1 cellular context compared by ENCODE assay signal in genomic region chr19:51688665-51689571, GRCh38.
A peak's percentile ranks its signal among the peaks of the same experiment; 100 is the strongest.
TF ChIP-seq lines count a peak whose summit lies in the region.

No MANE protein-coding gene starts in this region.

TF ChIP-seq in HepG2, 621 proteins besides CTCF, POLR2A, EP300 and RAD21 (continued from another document and continues in another):
- TF ChIP-seq ZMAT3 (CRISPR knock-in tag; conservative IDR thresholded peaks at IDR 0.05) (no peak), ZFX (CRISPR knock-in tag; IDR thresholded peaks at IDR 0.05; ENCODE audit: low read depth) (0 out of 2 replicates have a peak, but pooled peaks have one; percentile 22), PHF5A (CRISPR knock-in tag; IDR thresholded peaks at IDR 0.05; ENCODE audit: low read depth, unreplicated experiment) (no peak), FOXO1 (CRISPR knock-in tag; IDR thresholded peaks at IDR 0.05) (no peak), CBX5 (CRISPR knock-in tag; IDR thresholded peaks at IDR 0.05; ENCODE audit: borderline replicate concordance) (no peak), HMG20B (CRISPR knock-in tag; conservative IDR thresholded peaks at IDR 0.05) (no peak), AHR (CRISPR knock-in tag; IDR thresholded peaks at IDR 0.05) (no peak), ZNF616 (CRISPR knock-in tag; IDR thresholded peaks at IDR 0.05; ENCODE audit: low read depth) (no peak), U2AF2 (IDR thresholded peaks at IDR 0.05; ENCODE audit: low read depth, low read length) (no peak), TP53 (CRISPR knock-in tag; conservative IDR thresholded peaks at IDR 0.05) (no peak), HNF1A (IDR thresholded peaks at IDR 0.05; ENCODE audit: low read depth) (no peak), HNF1A (CRISPR knock-in tag; IDR thresholded peaks at IDR 0.05; ENCODE audit: borderline replicate concordance) (no peak), ZSCAN22 (CRISPR knock-in tag; IDR thresholded peaks at IDR 0.05) (peak; percentile 70; the same call in 1 of the 2 replicates), GABPB1 (CRISPR knock-in tag; IDR thresholded peaks at IDR 0.05) (peak; percentile 18; the same call in 1 of the 2 replicates), KDM3A (CRISPR knock-in tag; IDR thresholded peaks at IDR 0.05; ENCODE audit: low read depth) (no peak), FIP1L1 (IDR thresholded peaks at IDR 0.05; ENCODE audit: borderline replicate concordance, insufficient read depth, low read depth, low read length) (no peak), ZNF121 (CRISPR knock-in tag; IDR thresholded peaks at IDR 0.05) (peak; percentile 73), NKX3-1 (CRISPR knock-in tag; IDR thresholded peaks at IDR 0.05) (no peak), KLF15 (CRISPR knock-in tag; IDR thresholded peaks at IDR 0.05; ENCODE audit: borderline replicate concordance) (no peak), SRSF4 (IDR thresholded peaks at IDR 0.05; ENCODE audit: low read depth, low read length, poor library complexity, severe bottlenecking) (no peak), AGO2 (optimal IDR thresholded peaks at IDR 0.05; ENCODE audit: low read depth, low read length) (no peak), ZFY (CRISPR knock-in tag; IDR thresholded peaks at IDR 0.05) (peak; percentile 42; the same call in 1 of the 2 replicates), ZNF12 (CRISPR knock-in tag; IDR thresholded peaks at IDR 0.05) (no peak), ZBTB38 (CRISPR knock-in tag; IDR thresholded peaks at IDR 0.05) (no peak), ZBED4 (CRISPR knock-in tag; IDR thresholded peaks at IDR 0.05; ENCODE audit: borderline replicate concordance) (no peak), ZNF441 (CRISPR knock-in tag; IDR thresholded peaks at IDR 0.05; ENCODE audit: borderline replicate concordance) (no peak), ETV6 (CRISPR knock-in tag; conservative IDR thresholded peaks at IDR 0.05) (no peak), ZNF546 (CRISPR knock-in tag; conservative IDR thresholded peaks at IDR 0.05) (no peak), ZNF180 (CRISPR knock-in tag; IDR thresholded peaks at IDR 0.05; ENCODE audit: borderline replicate concordance, low read depth) (no peak), ZNF816 (CRISPR knock-in tag; IDR thresholded peaks at IDR 0.05; ENCODE audit: borderline replicate concordance) (no peak), ZNF556 (CRISPR knock-in tag; IDR thresholded peaks at IDR 0.05; ENCODE audit: borderline replicate concordance) (no peak), ZNF414 (CRISPR knock-in tag; IDR thresholded peaks at IDR 0.05) (no peak)
- TF ChIP-seq, protein P1, sequence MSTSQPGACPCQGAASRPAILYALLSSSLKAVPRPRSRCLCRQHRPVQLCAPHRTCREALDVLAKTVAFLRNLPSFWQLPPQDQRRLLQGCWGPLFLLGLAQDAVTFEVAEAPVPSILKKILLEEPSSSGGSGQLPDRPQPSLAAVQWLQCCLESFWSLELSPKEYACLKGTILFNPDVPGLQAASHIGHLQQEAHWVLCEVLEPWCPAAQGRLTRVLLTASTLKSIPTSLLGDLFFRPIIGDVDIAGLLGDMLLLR (CRISPR knock-in tag; IDR thresholded peaks at IDR 0.05) = no peak
- TF ChIP-seq, protein P2, sequence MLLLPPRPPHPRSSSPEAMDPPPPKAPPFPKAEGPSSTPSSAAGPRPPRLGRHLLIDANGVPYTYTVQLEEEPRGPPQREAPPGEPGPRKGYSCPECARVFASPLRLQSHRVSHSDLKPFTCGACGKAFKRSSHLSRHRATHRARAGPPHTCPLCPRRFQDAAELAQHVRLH (CRISPR knock-in tag; IDR thresholded peaks at IDR 0.05; ENCODE audit: borderline replicate concordance, low read depth) = no peak
- TF ChIP-seq, protein P3, sequence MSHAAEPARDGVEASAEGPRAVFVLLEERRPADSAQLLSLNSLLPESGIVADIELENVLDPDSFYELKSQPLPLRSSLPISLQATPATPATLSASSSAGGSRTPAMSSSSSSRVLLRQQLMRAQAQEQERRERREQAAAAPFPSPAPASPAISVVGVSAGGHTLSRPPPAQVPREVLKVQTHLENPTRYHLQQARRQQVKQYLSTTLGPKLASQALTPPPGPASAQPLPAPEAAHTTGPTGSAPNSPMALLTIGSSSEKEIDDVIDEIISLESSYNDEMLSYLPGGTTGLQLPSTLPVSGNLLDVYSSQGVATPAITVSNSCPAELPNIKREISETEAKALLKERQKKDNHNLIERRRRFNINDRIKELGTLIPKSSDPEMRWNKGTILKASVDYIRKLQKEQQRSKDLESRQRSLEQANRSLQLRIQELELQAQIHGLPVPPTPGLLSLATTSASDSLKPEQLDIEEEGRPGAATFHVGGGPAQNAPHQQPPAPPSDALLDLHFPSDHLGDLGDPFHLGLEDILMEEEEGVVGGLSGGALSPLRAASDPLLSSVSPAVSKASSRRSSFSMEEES (CRISPR knock-in tag; IDR thresholded peaks at IDR 0.05) = no peak
- TF ChIP-seq, protein P4, sequence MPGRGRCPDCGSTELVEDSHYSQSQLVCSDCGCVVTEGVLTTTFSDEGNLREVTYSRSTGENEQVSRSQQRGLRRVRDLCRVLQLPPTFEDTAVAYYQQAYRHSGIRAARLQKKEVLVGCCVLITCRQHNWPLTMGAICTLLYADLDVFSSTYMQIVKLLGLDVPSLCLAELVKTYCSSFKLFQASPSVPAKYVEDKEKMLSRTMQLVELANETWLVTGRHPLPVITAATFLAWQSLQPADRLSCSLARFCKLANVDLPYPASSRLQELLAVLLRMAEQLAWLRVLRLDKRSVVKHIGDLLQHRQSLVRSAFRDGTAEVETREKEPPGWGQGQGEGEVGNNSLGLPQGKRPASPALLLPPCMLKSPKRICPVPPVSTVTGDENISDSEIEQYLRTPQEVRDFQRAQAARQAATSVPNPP (CRISPR knock-in tag; IDR thresholded peaks at IDR 0.05) = no peak
- TF ChIP-seq, protein P5, sequence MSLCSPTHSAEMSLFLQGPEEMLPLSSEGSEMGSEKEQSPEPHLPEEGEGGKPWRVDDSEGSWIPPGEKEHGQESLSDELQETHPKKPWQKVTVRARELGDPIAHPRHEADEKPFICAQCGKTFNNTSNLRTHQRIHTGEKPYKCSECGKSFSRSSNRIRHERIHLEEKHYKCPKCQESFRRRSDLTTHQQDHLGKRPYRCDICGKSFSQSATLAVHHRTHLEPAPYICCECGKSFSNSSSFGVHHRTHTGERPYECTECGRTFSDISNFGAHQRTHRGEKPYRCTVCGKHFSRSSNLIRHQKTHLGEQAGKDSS (CRISPR knock-in tag; IDR thresholded peaks at IDR 0.05; ENCODE audit: borderline replicate concordance, low read depth) = no peak
- TF ChIP-seq, protein P6, sequence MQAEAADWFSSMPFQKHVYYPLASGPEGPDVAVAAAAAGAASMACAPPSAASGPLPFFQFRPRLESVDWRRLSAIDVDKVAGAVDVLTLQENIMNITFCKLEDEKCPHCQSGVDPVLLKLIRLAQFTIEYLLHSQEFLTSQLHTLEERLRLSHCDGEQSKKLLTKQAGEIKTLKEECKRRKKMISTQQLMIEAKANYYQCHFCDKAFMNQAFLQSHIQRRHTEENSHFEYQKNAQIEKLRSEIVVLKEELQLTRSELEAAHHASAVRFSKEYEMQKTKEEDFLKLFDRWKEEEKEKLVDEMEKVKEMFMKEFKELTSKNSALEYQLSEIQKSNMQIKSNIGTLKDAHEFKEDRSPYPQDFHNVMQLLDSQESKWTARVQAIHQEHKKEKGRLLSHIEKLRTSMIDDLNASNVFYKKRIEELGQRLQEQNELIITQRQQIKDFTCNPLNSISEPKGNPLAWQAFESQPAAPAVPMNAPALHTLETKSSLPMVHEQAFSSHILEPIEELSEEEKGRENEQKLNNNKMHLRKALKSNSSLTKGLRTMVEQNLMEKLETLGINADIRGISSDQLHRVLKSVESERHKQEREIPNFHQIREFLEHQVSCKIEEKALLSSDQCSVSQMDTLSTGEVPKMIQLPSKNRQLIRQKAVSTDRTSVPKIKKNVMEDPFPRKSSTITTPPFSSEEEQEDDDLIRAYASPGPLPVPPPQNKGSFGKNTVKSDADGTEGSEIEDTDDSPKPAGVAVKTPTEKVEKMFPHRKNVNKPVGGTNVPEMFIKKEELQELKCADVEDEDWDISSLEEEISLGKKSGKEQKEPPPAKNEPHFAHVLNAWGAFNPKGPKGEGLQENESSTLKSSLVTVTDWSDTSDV (CRISPR knock-in tag; IDR thresholded peaks at IDR 0.05) = no peak
- TF ChIP-seq, protein P7, sequence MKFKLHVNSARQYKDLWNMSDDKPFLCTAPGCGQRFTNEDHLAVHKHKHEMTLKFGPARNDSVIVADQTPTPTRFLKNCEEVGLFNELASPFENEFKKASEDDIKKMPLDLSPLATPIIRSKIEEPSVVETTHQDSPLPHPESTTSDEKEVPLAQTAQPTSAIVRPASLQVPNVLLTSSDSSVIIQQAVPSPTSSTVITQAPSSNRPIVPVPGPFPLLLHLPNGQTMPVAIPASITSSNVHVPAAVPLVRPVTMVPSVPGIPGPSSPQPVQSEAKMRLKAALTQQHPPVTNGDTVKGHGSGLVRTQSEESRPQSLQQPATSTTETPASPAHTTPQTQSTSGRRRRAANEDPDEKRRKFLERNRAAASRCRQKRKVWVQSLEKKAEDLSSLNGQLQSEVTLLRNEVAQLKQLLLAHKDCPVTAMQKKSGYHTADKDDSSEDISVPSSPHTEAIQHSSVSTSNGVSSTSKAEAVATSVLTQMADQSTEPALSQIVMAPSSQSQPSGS (CRISPR knock-in tag; IDR thresholded peaks at IDR 0.05) = no peak
- TF ChIP-seq, protein P8, sequence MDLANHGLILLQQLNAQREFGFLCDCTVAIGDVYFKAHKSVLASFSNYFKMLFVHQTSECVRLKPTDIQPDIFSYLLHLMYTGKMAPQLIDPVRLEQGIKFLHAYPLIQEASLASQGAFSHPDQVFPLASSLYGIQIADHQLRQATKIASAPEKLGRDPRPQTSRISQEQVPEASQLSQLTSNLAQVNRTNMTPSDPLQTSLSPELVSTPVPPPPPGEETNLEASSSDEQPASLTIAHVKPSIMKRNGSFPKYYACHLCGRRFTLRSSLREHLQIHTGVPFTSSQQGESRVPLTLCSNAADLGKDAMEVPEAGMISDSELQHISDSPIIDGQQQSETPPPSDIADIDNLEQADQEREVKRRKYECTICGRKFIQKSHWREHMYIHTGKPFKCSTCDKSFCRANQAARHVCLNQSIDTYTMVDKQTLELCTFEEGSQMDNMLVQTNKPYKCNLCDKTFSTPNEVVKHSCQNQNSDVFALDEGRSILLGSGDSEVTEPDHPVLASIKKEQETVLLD (CRISPR knock-in tag; IDR thresholded peaks at IDR 0.05; ENCODE audit: low read depth) = no peak
- TF ChIP-seq, protein P9, sequence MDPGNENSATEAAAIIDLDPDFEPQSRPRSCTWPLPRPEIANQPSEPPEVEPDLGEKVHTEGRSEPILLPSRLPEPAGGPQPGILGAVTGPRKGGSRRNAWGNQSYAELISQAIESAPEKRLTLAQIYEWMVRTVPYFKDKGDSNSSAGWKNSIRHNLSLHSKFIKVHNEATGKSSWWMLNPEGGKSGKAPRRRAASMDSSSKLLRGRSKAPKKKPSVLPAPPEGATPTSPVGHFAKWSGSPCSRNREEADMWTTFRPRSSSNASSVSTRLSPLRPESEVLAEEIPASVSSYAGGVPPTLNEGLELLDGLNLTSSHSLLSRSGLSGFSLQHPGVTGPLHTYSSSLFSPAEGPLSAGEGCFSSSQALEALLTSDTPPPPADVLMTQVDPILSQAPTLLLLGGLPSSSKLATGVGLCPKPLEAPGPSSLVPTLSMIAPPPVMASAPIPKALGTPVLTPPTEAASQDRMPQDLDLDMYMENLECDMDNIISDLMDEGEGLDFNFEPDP (CRISPR knock-in tag; conservative IDR thresholded peaks at IDR 0.05) = no peak
